Comparison of ENCODE assay signal across 23 cellular contexts in the genomic region with DNA sequence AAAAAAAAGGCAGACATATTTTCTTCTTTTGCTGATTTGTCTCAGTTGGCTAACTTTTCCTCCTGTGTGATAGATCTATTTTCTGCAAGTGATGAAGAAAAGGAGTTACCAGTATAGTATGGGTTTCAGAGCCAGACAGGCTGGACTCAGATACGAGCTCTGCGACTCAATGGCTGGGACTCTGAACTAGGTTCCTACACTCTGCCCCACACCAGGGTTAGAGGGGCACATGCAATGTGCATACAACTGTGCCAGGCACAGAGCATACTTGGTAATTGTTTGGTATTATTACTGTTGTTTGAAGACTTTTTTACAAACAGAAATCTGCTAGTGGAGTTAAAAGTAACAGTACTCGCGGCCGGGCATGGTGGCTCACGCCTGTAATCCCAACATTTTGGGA.
"Had no signal": no experiment of that assay in that cellular context is flagged by ENCODE, and none has a peak within 500 bp of the region (broad histone marks: within the 10 kb centered on the region; RNA-seq: fewer than 3 reads in every experiment).

No MANE protein-coding gene starts in this region.

- H3K9me3 ChIP-seq: heart left ventricle, lower lobe of right lung, prostate gland, spleen, tibial artery had no signal

- H3K4me1 ChIP-seq: lower lobe of right lung, prostate gland, tibial artery had no signal

- H3K9me3 Mint-ChIP-seq: activated naive CD4-positive, alpha-beta T cell treated with anti-CD3 and anti-CD28 coated beads, Interleukin-2, amount 50 U/mL, for 72 hours; activated T-cell treated with anti-CD3 and anti-CD28 coated beads, Interleukin-2, amount 50 U/mL, for 72 hours; naive B cell had no signal

- FAIRE-seq: astrocyte, bronchial epithelial cell, endometrium, keratinocyte had no signal

- H3K27me3 Mint-ChIP-seq: naive B cell had no signal

- H3K27ac ChIP-seq: heart left ventricle, lower lobe of right lung, prostate gland, spleen, tibial artery had no signal

- H3K36me3 ChIP-seq: prostate gland had no signal

- H3K4me3 ChIP-seq: heart left ventricle, lower lobe of right lung, prostate gland, spleen, tibial artery had no signal

- DNase-seq: activated CD4-positive, alpha-beta T cell treated with anti-CD3 and anti-CD28 coated beads for 1 hour; activated CD4-positive, alpha-beta T cell treated with anti-CD3 and anti-CD28 coated beads, Interleukin-2, amount 50 U/mL, for 1 hour; activated CD8-positive, alpha-beta memory T cell treated with anti-CD3 and anti-CD28 coated beads, Interleukin-2, amount 50 U/mL, for 48 hours; activated effector memory CD4-positive, alpha-beta T cell treated with Interleukin-2 at 50 U/mL for 16 hours; activated T-cell treated with anti-CD3 and anti-CD28 coated beads, Interleukin-2, amount 50 U/mL, for 72 hours; cerebellar nuclear complex; cortex of kidney; heart left ventricle; left colon; lower lobe of right lung; naive B cell; spleen; stimulated activated CD4-positive, alpha-beta T cell treated with anti-CD3 and anti-CD28 coated beads, Interleukin-4, amount 100 ng/mL, for 24 hours; stimulated activated naive CD8-positive, alpha-beta T cell treated with anti-CD3 and anti-CD28 coated beads, Interleukin-15, Interleukin-2, amounts not matched to agents 100 U/mL and 50 U/mL, for 24 hours; T-helper 1 cell; T-helper 9 cell; tibial artery had no signal

- H3K4me3 Mint-ChIP-seq: activated T-cell treated with anti-CD3 and anti-CD28 coated beads, Interleukin-2, amount 50 U/mL, for 72 hours; naive B cell had no signal

- ATAC-seq: activated naive CD4-positive, alpha-beta T cell treated with anti-CD3 and anti-CD28 coated beads, Interleukin-2, amount 50 U/mL, for 72 hours; activated T-cell treated with anti-CD3 and anti-CD28 coated beads, Interleukin-2, amount 50 U/mL, for 72 hours; heart left ventricle; left colon; lower lobe of right lung; stimulated activated naive CD8-positive, alpha-beta T cell treated with anti-CD3 and anti-CD28 coated beads, Interleukin-15, Interleukin-2, amounts not matched to agents 100 U/mL and 50 U/mL, for 24 hours had no signal

- H3K27me3 ChIP-seq: heart left ventricle, spleen, tibial artery had no signal

- H3K27ac Mint-ChIP-seq: activated naive CD4-positive, alpha-beta T cell treated with anti-CD3 and anti-CD28 coated beads, Interleukin-2, amount 50 U/mL, for 72 hours; activated T-cell treated with anti-CD3 and anti-CD28 coated beads, Interleukin-2, amount 50 U/mL, for 72 hours; naive B cell had no signal
